Comparison of ENCODE assay signal across 26 cellular contexts in genomic region chr22:20191000-20191515, GRCh38. TPM values are rescaled to one million over a fixed set of nuclear protein-coding genes. Genes with fewer than 3 reads are reported as not detected.
"Had no signal": no experiment of that assay in that cellular context is flagged by ENCODE, and none has a peak within 500 bp of the region (broad histone marks: within the 10 kb centered on the region; RNA-seq: fewer than 3 reads in every experiment).

No MANE protein-coding gene starts in this region.

- DNase-seq: dermis blood vessel endothelial cell; effector memory CD4-positive, alpha-beta T cell; erythroblast; esophagus squamous epithelium; foreskin melanocyte; kidney; natural killer cell; right cardiac atrium; spleen; stimulated activated CD4-positive, alpha-beta T cell treated with anti-CD3 and anti-CD28 coated beads, Interleukin-15, amount 100 ng/mL, for 24 hours; stimulated activated CD4-positive, alpha-beta T cell treated with anti-CD3 and anti-CD28 coated beads, Interleukin-2, amount 100 ng/mL, for 48 hours; stimulated activated naive B cell treated with anti-CD40 and anti-IgM and Interleukin-4, amounts not matched to agents 10 μg/mL and 1 μg/mL and 100 μg/mL, for 72 hours had no signal

- H3K36me3 ChIP-seq: esophagus squamous epithelium, neutrophil, spleen, thoracic aorta, tibial nerve, upper lobe of left lung had no signal

- H3K27ac Mint-ChIP-seq: memory B cell; natural killer cell; progenitor cell of endocrine pancreas; stimulated activated naive B cell treated with anti-CD40 and anti-IgM and Interleukin-4, amounts not matched to agents 10 μg/mL and 1 μg/mL and 100 μg/mL, for 72 hours; stimulated activated naive CD8-positive, alpha-beta T cell treated with anti-CD3 and anti-CD28 coated beads, Interleukin-15, Interleukin-2, amounts not matched to agents 100 ng/mL and 50 ng/mL, for 24 hours had no signal

- H3K36me3 Mint-ChIP-seq: memory B cell; natural killer cell; stimulated activated naive B cell treated with anti-CD40 and anti-IgM and Interleukin-4, amounts not matched to agents 10 μg/mL and 1 μg/mL and 100 μg/mL, for 72 hours had no signal

- H3K9ac ChIP-seq: parathyroid adenoma had no signal

- H3K27me3 Mint-ChIP-seq: stimulated activated naive B cell treated with anti-CD40 and anti-IgM and Interleukin-4, amounts not matched to agents 10 μg/mL and 1 μg/mL and 100 μg/mL, for 72 hours; stimulated activated naive CD8-positive, alpha-beta T cell treated with anti-CD3 and anti-CD28 coated beads, Interleukin-15, Interleukin-2, amounts not matched to agents 100 ng/mL and 50 ng/mL, for 24 hours had no signal

- H3K4me3 Mint-ChIP-seq: memory B cell; natural killer cell; stimulated activated naive B cell treated with anti-CD40 and anti-IgM and Interleukin-4, amounts not matched to agents 10 μg/mL and 1 μg/mL and 100 μg/mL, for 72 hours; stimulated activated naive CD8-positive, alpha-beta T cell treated with anti-CD3 and anti-CD28 coated beads, Interleukin-15, Interleukin-2, amounts not matched to agents 100 ng/mL and 50 ng/mL, for 24 hours had no signal

- ATAC-seq: left lobe of liver; natural killer cell; right cardiac atrium; stimulated activated naive B cell treated with anti-CD40 and anti-IgM and Interleukin-4, amounts not matched to agents 10 μg/mL and 1 μg/mL and 100 μg/mL, for 72 hours had no signal

- H3K27me3 ChIP-seq: neutrophil, spleen, tibial nerve, upper lobe of left lung had no signal

- H3K4me1 ChIP-seq: esophagus squamous epithelium, parathyroid adenoma, spleen, tibial nerve, upper lobe of left lung had no signal

- H3K27ac ChIP-seq: coronary artery, esophagus squamous epithelium, neutrophil, parathyroid adenoma, skin epidermis, spleen, thoracic aorta, tibial nerve, upper lobe of left lung had no signal

- H3K4me3 ChIP-seq: coronary artery, esophagus squamous epithelium, lung, skin epidermis, spleen, thoracic aorta, tibial nerve, upper lobe of left lung had no signal

- H3K4me1 Mint-ChIP-seq: memory B cell; stimulated activated naive B cell treated with anti-CD40 and anti-IgM and Interleukin-4, amounts not matched to agents 10 μg/mL and 1 μg/mL and 100 μg/mL, for 72 hours had no signal

- H3K9me3 Mint-ChIP-seq: memory B cell; natural killer cell; stimulated activated naive B cell treated with anti-CD40 and anti-IgM and Interleukin-4, amounts not matched to agents 10 μg/mL and 1 μg/mL and 100 μg/mL, for 72 hours; stimulated activated naive CD8-positive, alpha-beta T cell treated with anti-CD3 and anti-CD28 coated beads, Interleukin-15, Interleukin-2, amounts not matched to agents 100 ng/mL and 50 ng/mL, for 24 hours had no signal

- H3K9me3 ChIP-seq: esophagus squamous epithelium, neutrophil, spleen, thoracic aorta, tibial nerve, upper lobe of left lung had no signal

RNA-seq across cellular contexts. Expression of gene CCDC188, which starts 40.2 kb away (rescaled TPM):
- total RNA-seq: left lobe of liver, liver, mononuclear cell, thoracic aorta had no signal
